Comparison of ENCODE assay signal across 17 cellular contexts in genomic region chr4:3121596-3121995, GRCh38. TPM values are rescaled to one million over a fixed set of nuclear protein-coding genes. Genes with fewer than 3 reads are reported as not detected.
DNase-seq lines count a peak whose midpoint lies in the region; TF ChIP-seq lines count a peak whose summit lies in the region.
"Had no signal": no experiment of that assay in that cellular context is flagged by ENCODE, and none has a peak within 500 bp of the region (broad histone marks: within the 10 kb centered on the region; RNA-seq: fewer than 3 reads in every experiment).

No MANE protein-coding gene starts in this region.

- DNase-seq in SJCRH30, result peak in 1 of 2 experiments; percentile 5
- no peak for DNase-seq in esophagus muscularis mucosa (ENCODE audit: extremely low spot score)
- DNase-seq in transverse colon, result no peak
- DNase-seq in cerebellum (ENCODE audit: low spot score), result no peak
- no peak for DNase-seq in AG20443 (ENCODE audit: low spot score)
- DNase-seq in activated T-cell treated with anti-CD3 and anti-CD28 coated beads, Interleukin-2, amount 50 U/mL, for 24 hours, result no peak
- DNase-seq: immature natural killer cell, NCI-H1930, NCI-H526, substantia nigra had no signal

- H3K27ac ChIP-seq in SJCRH30 (peak overlapping the region; percentile 73), esophagus muscularis mucosa (replicated peaks in 1 of 4) (peak overlapping the region; percentile 78 to 86 (median 82)), transverse colon (peak overlapping the region; percentile 41 to 77 (median 70))
- H3K27ac ChIP-seq: epithelial cell of prostate had no signal

- no peaks in the 10 kb centered on the region for H3K9me3 Mint-ChIP-seq in nephron
- no peaks in the 10 kb centered on the region for H3K9me3 Mint-ChIP-seq in activated T-cell treated with anti-CD3 and anti-CD28 coated beads, Interleukin-2, amount 50 U/mL, for 24 hours
- H3K9me3 Mint-ChIP-seq: immature natural killer cell, neural crest cell had no signal

- H3K9me3 ChIP-seq in SJCRH30 (replicated peaks) (no peaks in the 10 kb centered on the region), esophagus muscularis mucosa (no peaks in the 10 kb centered on the region), transverse colon (no peaks in the 10 kb centered on the region)
- H3K9me3 ChIP-seq: BLaER1 had no signal

- H3K27me3 Mint-ChIP-seq in nephron (ENCODE audit: low read depth), result no peaks in the 10 kb centered on the region
- H3K27me3 Mint-ChIP-seq in activated T-cell treated with anti-CD3 and anti-CD28 coated beads, Interleukin-2, amount 50 U/mL, for 24 hours, result no peaks in the 10 kb centered on the region
- H3K27me3 Mint-ChIP-seq: activated CD4-positive, alpha-beta T cell treated with anti-CD3 and anti-CD28 coated beads for 36 hours had no signal

- peaks cover 22% of the 10 kb centered on the region for H3K4me1 ChIP-seq in SJCRH30
- peaks cover 37 to 76% (median 72%) of the 10 kb centered on the region in 4 donors for H3K4me1 ChIP-seq in esophagus muscularis mucosa
- peaks cover 0 to 16% (median 8%) of the 10 kb centered on the region in 4 donors for H3K4me1 ChIP-seq in transverse colon

- H3K4me1 Mint-ChIP-seq in nephron, result peaks cover 15% of the 10 kb centered on the region
- peaks cover 23% of the 10 kb centered on the region for H3K4me1 Mint-ChIP-seq in activated T-cell treated with anti-CD3 and anti-CD28 coated beads, Interleukin-2, amount 50 U/mL, for 24 hours (ENCODE audit: low read depth)

- intact Hi-C loops in esophagus muscularis mucosa (cut with DNase I), result no loop called here
- intact Hi-C loops in transverse colon (cut with DNase I; ENCODE audit: low total_unique reads), result no loop called here

- H3K36me3 ChIP-seq in SJCRH30 (peaks cover 46% of the 10 kb centered on the region), esophagus muscularis mucosa (peaks cover 1 to 38% (median 11%) of the 10 kb centered on the region in 4 donors), transverse colon (peaks cover 0 to 14% (median 6%) of the 10 kb centered on the region in 4 donors)

- H3K27ac Mint-ChIP-seq in nephron, result peak overlapping the region; percentile 91 to 97 (median 92)
- no peak overlapping the region for H3K27ac Mint-ChIP-seq in activated T-cell treated with anti-CD3 and anti-CD28 coated beads, Interleukin-2, amount 50 U/mL, for 24 hours

- H3K4me3 ChIP-seq in SJCRH30, result no peak overlapping the region
- H3K4me3 ChIP-seq in esophagus muscularis mucosa, result no peak overlapping the region
- H3K4me3 ChIP-seq in transverse colon, result no peak overlapping the region
- H3K4me3 ChIP-seq: BLaER1, coronary artery had no signal

- H3K4me3 Mint-ChIP-seq in nephron, result no peak overlapping the region
- H3K4me3 Mint-ChIP-seq in activated T-cell treated with anti-CD3 and anti-CD28 coated beads, Interleukin-2, amount 50 U/mL, for 24 hours, result no peak overlapping the region
- H3K4me3 Mint-ChIP-seq: activated CD4-positive, alpha-beta T cell treated with anti-CD3 and anti-CD28 coated beads for 36 hours; immature natural killer cell; neural crest cell had no signal

- no peaks in the 10 kb centered on the region for H3K27me3 ChIP-seq in SJCRH30
- no peaks in the 10 kb centered on the region for H3K27me3 ChIP-seq in esophagus muscularis mucosa
- H3K27me3 ChIP-seq in transverse colon, result no peaks in the 10 kb centered on the region
- H3K27me3 ChIP-seq: BLaER1 had no signal

- TF ChIP-seq EP300 in esophagus muscularis mucosa (IDR thresholded peaks at IDR 0.05) (no peak), transverse colon (IDR thresholded peaks at IDR 0.05; ENCODE audit: low read depth) (no peak)

- in situ Hi-C loops in transverse colon (cut with MboI; ENCODE audit: low pct_ligation_motif_present in 1 of 4, low pct_unique_long_range_greater_than_20kb in 1 of 4, low sequenced_read_pairs in 3 of 4), result no loop called here

- TF ChIP-seq POLR2A in esophagus muscularis mucosa (IDR thresholded peaks at IDR 0.05; ENCODE audit: low read depth) (no peak), transverse colon (IDR thresholded peaks at IDR 0.05) (no peak)

- 91% methylated on average over 2 of the region's 2 CpGs for WGBS in esophagus muscularis mucosa
- WGBS in transverse colon (ENCODE audit: low coverage in 1 of 2), 2 donors, result 94 to 100% methylated on average over 2 of the region's 2 CpGs

- TF ChIP-seq CTCF in esophagus muscularis mucosa (IDR thresholded peaks at IDR 0.05), result no peak
- no peak for TF ChIP-seq CTCF in nephron (IDR thresholded peaks at IDR 0.05; ENCODE audit: unreplicated experiment in 3 of 3)
- no peak for TF ChIP-seq CTCF in transverse colon (IDR thresholded peaks at IDR 0.05)

- H3K36me3 Mint-ChIP-seq in nephron (ENCODE audit: low read depth), result peaks cover 57% of the 10 kb centered on the region
- H3K36me3 Mint-ChIP-seq in activated T-cell treated with anti-CD3 and anti-CD28 coated beads, Interleukin-2, amount 50 U/mL, for 24 hours (ENCODE audit: low read depth), result peaks cover 88% of the 10 kb centered on the region

RNA-seq across cellular contexts. Expression of gene HTT, which starts 47.1 kb away (rescaled TPM):
- total RNA-seq in SJCRH30 (2014; rRNA removed; shearing (Covaris generic)), result 24.3 and 30.7 TPM in 2 replicates
- total RNA-seq in esophagus muscularis mucosa (10 to 100 TPM; 30.2 to 65.7 (median 49.3) TPM), transverse colon (100 to 1,000 TPM in 1 of 4 donors, 10 to 100 TPM in 3; 40.0 to 111 (median 79.4) TPM), cerebellum (83.8 TPM)

RNA-seq across cellular contexts. Expression of gene HTT-AS, which starts 47.3 kb away (rescaled TPM):
- total RNA-seq in SJCRH30 (2014; rRNA removed; shearing (Covaris generic)), result not detected in 2 replicates
- total RNA-seq in esophagus muscularis mucosa, result not detected
- not detected for total RNA-seq in transverse colon
- not detected for total RNA-seq in cerebellum
- total RNA-seq: activated CD4-positive, alpha-beta T cell treated with anti-CD3 and anti-CD28 coated beads for 36 hours; neural crest cell; OCI-LY7 had no signal
